In the genomic region with DNA sequence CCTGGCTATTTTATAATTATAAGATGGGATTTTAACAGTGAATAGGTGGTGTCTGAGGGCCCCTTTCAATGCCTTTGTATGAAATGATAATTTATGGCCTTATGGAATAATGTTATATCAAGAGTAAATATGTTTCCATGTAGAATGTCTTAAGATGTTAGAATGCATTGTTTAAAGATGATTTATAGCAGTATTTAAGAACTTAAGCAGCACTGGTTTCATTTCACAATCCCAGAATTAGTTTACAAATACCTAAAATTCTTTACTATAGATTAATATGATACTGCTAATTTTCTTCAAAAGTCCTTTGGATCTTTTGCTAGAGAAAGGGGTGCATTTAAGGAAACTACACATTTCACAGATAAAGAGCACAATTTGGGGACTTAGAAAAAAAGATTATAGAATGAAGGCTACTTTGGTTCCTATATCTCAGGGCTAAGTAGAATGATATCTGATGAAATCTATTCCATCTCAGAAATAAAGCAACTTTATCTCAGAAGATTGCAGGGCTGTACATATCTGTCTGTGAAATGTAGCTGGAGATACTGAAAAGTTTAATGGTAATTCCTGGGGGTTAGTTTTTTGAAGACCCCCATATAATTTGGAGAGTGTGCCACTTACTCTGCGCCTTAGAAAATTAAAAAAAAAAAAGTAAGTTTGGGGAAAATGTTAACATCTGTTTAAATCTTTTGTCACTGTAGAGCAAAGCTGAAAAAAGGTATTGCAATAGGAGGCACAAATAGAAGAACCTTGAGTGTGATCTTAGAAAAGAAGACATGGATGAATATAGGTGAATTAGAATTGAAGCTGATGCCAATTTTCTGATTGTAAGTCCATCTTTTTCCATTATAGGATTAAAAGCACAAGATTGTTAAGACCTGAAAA, we compare ENCODE assay signal across 24 cellular contexts.
DNase-seq lines count a peak whose midpoint lies in the region; FAIRE-seq and TF ChIP-seq lines count a peak whose summit lies in the region.
"Had no signal": no experiment of that assay in that cellular context is flagged by ENCODE, and none has a peak within 500 bp of the region (broad histone marks: within the 10 kb centered on the region; RNA-seq: fewer than 3 reads in every experiment).

No MANE protein-coding gene starts in this region.

- no peak for FAIRE-seq in astrocyte (lab: Jason Lieb, UNC)

- H4K20me1 ChIP-seq in astrocyte (ENCODE audit: insufficient read depth, low read length) (no peaks in the 10 kb centered on the region), hepatocyte (ENCODE audit: insufficient read depth, poor library complexity, severe bottlenecking) (no peaks in the 10 kb centered on the region), smooth muscle cell (ENCODE audit: low read depth) (no peaks in the 10 kb centered on the region)

- H3K9ac ChIP-seq in astrocyte (ENCODE audit: low read length), result no peak overlapping the region
- H3K9ac ChIP-seq in smooth muscle cell (ENCODE audit: low read depth), result no peak overlapping the region

- no peaks in the 10 kb centered on the region for H3K27me3 Mint-ChIP-seq in astrocyte (ENCODE audit: low read depth, unreplicated experiment)
- H3K27me3 Mint-ChIP-seq: activated CD8-positive, alpha-beta T cell treated with anti-CD3 and anti-CD28 coated beads for 36 hours; activated naive CD8-positive, alpha-beta T cell treated with anti-CD3 and anti-CD28 coated beads, Interleukin-2, amount 10 ng/mL, durations not matched to agents 7 days and 5 days; T-cell; type B pancreatic cell had no signal

- H3K79me2 ChIP-seq in astrocyte (ENCODE audit: insufficient read depth, low read length), result no peaks in the 10 kb centered on the region
- peaks cover 27% of the 10 kb centered on the region for H3K79me2 ChIP-seq in hepatocyte
- peaks cover 49% of the 10 kb centered on the region for H3K79me2 ChIP-seq in smooth muscle cell (ENCODE audit: low read depth)

- no peak overlapping the region for H2AFZ ChIP-seq in astrocyte (ENCODE audit: low read depth, low read length)
- no peak overlapping the region for H2AFZ ChIP-seq in hepatocyte
- H2AFZ ChIP-seq in smooth muscle cell (ENCODE audit: low read depth), result no peak overlapping the region

- H3K4me3 ChIP-seq in astrocyte (ENCODE audit: insufficient read depth, low read depth, low read length) (no peak overlapping the region), hepatocyte (no peak overlapping the region), smooth muscle cell (no peak overlapping the region)
- H3K4me3 ChIP-seq: lower lobe of right lung, psoas muscle, skin epidermis had no signal

- TF ChIP-seq CTCF in astrocyte (IDR thresholded peaks at IDR 0.05; ENCODE audit: insufficient read depth, low read depth, low read length) (no peak), hepatocyte (IDR thresholded peaks at IDR 0.05; ENCODE audit: poor library complexity) (no peak), smooth muscle cell (IDR thresholded peaks at IDR 0.05; ENCODE audit: borderline replicate concordance, insufficient read depth, poor library complexity, severe bottlenecking) (no peak)

- peaks cover 6% of the 10 kb centered on the region for H3K9me3 Mint-ChIP-seq in astrocyte (ENCODE audit: unreplicated experiment)

- H3K4me2 ChIP-seq in astrocyte (ENCODE audit: low read length), result no peak overlapping the region
- peak overlapping the region; percentile 45 for H3K4me2 ChIP-seq in hepatocyte
- peak overlapping the region; percentile 62 for H3K4me2 ChIP-seq in smooth muscle cell

- H3K27ac ChIP-seq in astrocyte (ENCODE audit: low read depth, low read length), result no peak overlapping the region
- peak overlapping the region; percentile 10 for H3K27ac ChIP-seq in hepatocyte
- H3K27ac ChIP-seq in smooth muscle cell (ENCODE audit: low read depth), result no peak overlapping the region
- H3K27ac ChIP-seq: lower lobe of right lung, psoas muscle, skin epidermis had no signal

- H3K4me3 Mint-ChIP-seq in astrocyte (ENCODE audit: unreplicated experiment), result no peak overlapping the region
- H3K4me3 Mint-ChIP-seq: activated CD8-positive, alpha-beta T cell treated with anti-CD3 and anti-CD28 coated beads for 36 hours; activated naive CD8-positive, alpha-beta T cell treated with anti-CD3 and anti-CD28 coated beads, Interleukin-2, amount 10 ng/mL, durations not matched to agents 7 days and 5 days; CD8-positive, alpha-beta T cell; T-cell; type B pancreatic cell had no signal

- H3K36me3 ChIP-seq in astrocyte (ENCODE audit: insufficient read depth, low read length) (no peaks in the 10 kb centered on the region), hepatocyte (replicated peaks; ENCODE audit: insufficient read depth, low read depth) (no peaks in the 10 kb centered on the region), smooth muscle cell (ENCODE audit: low read depth) (no peaks in the 10 kb centered on the region)
- H3K36me3 ChIP-seq: lower lobe of right lung had no signal

- DNase-seq in HCEC 1CT (peak; percentile 37), astrocyte (ENCODE audit: low read depth) (peak; percentile 29), hepatocyte (ENCODE audit: low spot score) (no peak), smooth muscle cell (lab: John Stamatoyannopoulos, UW; ENCODE audit: unreplicated experiment) (no peak), NCI-H2171 (lab: John Stamatoyannopoulos, UW) (no peak), SK-N-DZ (ENCODE audit: low spot score) (no peak), nucleus accumbens (lab: John Stamatoyannopoulos, UW) (no peak)
- DNase-seq: activated CD8-positive, alpha-beta T cell treated with anti-CD3 and anti-CD28 coated beads for 36 hours; activated effector memory CD4-positive, alpha-beta T cell treated with anti-CD3 and anti-CD28 coated beads, Interleukin-2, amount 50 U/mL, for 16 hours; activated naive CD8-positive, alpha-beta T cell treated with anti-CD3 and anti-CD28 coated beads, Interleukin-2, amount 10 ng/mL, durations not matched to agents 7 days and 5 days; CD8-positive, alpha-beta T cell; DMS153; effector CD4-positive, alpha-beta T cell; erythroblast; GOT3; islet precursor cell; lower lobe of right lung; NCI-H1048; NCI-H1694 treated with DMSO at 0.1 percent for 48 hours; psoas muscle; SHP77 treated with DMSO at 0.1 percent for 48 hours; T-cell had no signal

- no peak overlapping the region for H3K27ac Mint-ChIP-seq in astrocyte (ENCODE audit: unreplicated experiment)
- H3K27ac Mint-ChIP-seq: activated CD8-positive, alpha-beta T cell treated with anti-CD3 and anti-CD28 coated beads for 36 hours; activated naive CD8-positive, alpha-beta T cell treated with anti-CD3 and anti-CD28 coated beads, Interleukin-2, amount 10 ng/mL, durations not matched to agents 7 days and 5 days; CD8-positive, alpha-beta T cell; T-cell had no signal

- no peaks in the 10 kb centered on the region for H3K36me3 Mint-ChIP-seq in astrocyte (ENCODE audit: low read depth, unreplicated experiment)
- H3K36me3 Mint-ChIP-seq: activated naive CD8-positive, alpha-beta T cell treated with anti-CD3 and anti-CD28 coated beads, Interleukin-2, amount 10 ng/mL, durations not matched to agents 7 days and 5 days; CD8-positive, alpha-beta T cell; T-cell had no signal

- WGBS in hepatocyte (ENCODE audit: low lambda C conversion rate, missing lambda C conversion rate), result 100% methylated on average over 1 of the region's 1 CpG
- 97% methylated on average over 1 of the region's 1 CpG for WGBS in smooth muscle cell (ENCODE audit: low lambda C conversion rate)

- no peaks in the 10 kb centered on the region for H3K9me2 ChIP-seq in hepatocyte (replicated peaks; ENCODE audit: insufficient read depth)

- H3K4me1 Mint-ChIP-seq in astrocyte (ENCODE audit: low read depth, unreplicated experiment), result peaks cover 11% of the 10 kb centered on the region
- H3K4me1 Mint-ChIP-seq: activated naive CD8-positive, alpha-beta T cell treated with anti-CD3 and anti-CD28 coated beads, Interleukin-2, amount 10 ng/mL, durations not matched to agents 7 days and 5 days; T-cell had no signal

- H3F3A ChIP-seq in smooth muscle cell (ENCODE audit: low read depth), result no peaks in the 10 kb centered on the region

- peaks cover 4% of the 10 kb centered on the region for H3K4me1 ChIP-seq in astrocyte (ENCODE audit: insufficient read depth, low read length)
- H3K4me1 ChIP-seq in hepatocyte (ENCODE audit: insufficient read depth), result peaks cover 13% of the 10 kb centered on the region
- peaks cover 8% of the 10 kb centered on the region for H3K4me1 ChIP-seq in smooth muscle cell (ENCODE audit: low read depth)
- H3K4me1 ChIP-seq: psoas muscle had no signal

- no peaks in the 10 kb centered on the region for H3K27me3 ChIP-seq in astrocyte (ENCODE audit: insufficient read depth, low read length)
- no peaks in the 10 kb centered on the region for H3K27me3 ChIP-seq in hepatocyte
- H3K27me3 ChIP-seq in smooth muscle cell (ENCODE audit: low read depth), result no peaks in the 10 kb centered on the region

- H3K9me3 ChIP-seq in astrocyte (ENCODE audit: insufficient read depth, low read depth, low read length), result peaks cover 2% of the 10 kb centered on the region
- H3K9me3 ChIP-seq in hepatocyte (ENCODE audit: low read depth), result no peaks in the 10 kb centered on the region
- H3K9me3 ChIP-seq in smooth muscle cell (replicated peaks; ENCODE audit: low read depth), result no peaks in the 10 kb centered on the region
- H3K9me3 ChIP-seq: psoas muscle had no signal

Comparison
In these comparisons a context has a peak if more than half of its experiments do, and no peak if none do; other contexts are left out.
1. DNase-seq: peak in HCEC 1CT (single experiment) and astrocyte (single experiment); none in hepatocyte (single experiment), smooth muscle cell (single experiment), NCI-H2171 (single experiment), SK-N-DZ (single experiment) and nucleus accumbens (0 of 56).